In genomic region chr6:6243846-6244245, GRCh38 we compare ENCODE assay signal across 16 cellular contexts.
DNase-seq lines count a peak whose midpoint lies in the region; FAIRE-seq and TF ChIP-seq lines count a peak whose summit lies in the region.
"Had no signal": no experiment of that assay in that cellular context is flagged by ENCODE, and none has a peak within 500 bp of the region (broad histone marks: within the 10 kb centered on the region; RNA-seq: fewer than 3 reads in every experiment).

No MANE protein-coding gene starts in this region.

- H3K4me1 ChIP-seq in hepatocyte (ENCODE audit: insufficient read depth): no peaks in the 10 kb centered on the region
- H3K4me1 ChIP-seq in small intestine (ENCODE audit: control insufficient read depth in 2 of 2, insufficient read depth in 1 of 2, low read depth in 1 of 2, low read length in 1 of 2): no peaks in the 10 kb centered on the region
- H3K4me1 ChIP-seq in prostate gland (replicated peaks): no peaks in the 10 kb centered on the region
- H3K4me1 ChIP-seq: A549, BE2C had no signal

- H3K9me2 ChIP-seq in hepatocyte (replicated peaks; ENCODE audit: insufficient read depth): no peaks in the 10 kb centered on the region

- intact Hi-C loops in prostate gland (cut with DNase I) (no loop called here), cardiac septum (cut with DNase I) (no loop called here)

- no peak overlapping the region for H2AFZ ChIP-seq in hepatocyte
- H2AFZ ChIP-seq: GM23338 had no signal

- no peaks in the 10 kb centered on the region for H4K20me1 ChIP-seq in hepatocyte (ENCODE audit: insufficient read depth, poor library complexity, severe bottlenecking)

- TF ChIP-seq CTCF in hepatocyte (IDR thresholded peaks at IDR 0.05; ENCODE audit: poor library complexity) (no peak), prostate gland (IDR thresholded peaks at IDR 0.05) (no peak)

- H3K4me3 ChIP-seq in hepatocyte (no peak overlapping the region), small intestine (ENCODE audit: low read depth in 1 of 2, low read length in 2 of 2) (no peak overlapping the region), prostate gland (no peak overlapping the region)
- H3K4me3 ChIP-seq: A549, GM12878, GM23338 had no signal

- H3K79me2 ChIP-seq in hepatocyte: no peaks in the 10 kb centered on the region

- H3K4me2 ChIP-seq in hepatocyte: no peak overlapping the region
- H3K4me2 ChIP-seq: A549, GM23338 had no signal

- TF ChIP-seq POLR2A in prostate gland (IDR thresholded peaks at IDR 0.05): no peak

- no peak for FAIRE-seq in small intestine (lab: Jason Lieb, UNC)
- FAIRE-seq: A549, GM12878, GM18507 had no signal

- H3K36me3 ChIP-seq in hepatocyte (replicated peaks; ENCODE audit: insufficient read depth, low read depth) (no peaks in the 10 kb centered on the region), small intestine (ENCODE audit: control insufficient read depth in 2 of 2, insufficient read depth in 2 of 2, low read length in 2 of 2) (no peaks in the 10 kb centered on the region), prostate gland (no peaks in the 10 kb centered on the region)
- H3K36me3 ChIP-seq: BE2C had no signal

- H3K9me3 ChIP-seq in hepatocyte (ENCODE audit: low read depth) (no peaks in the 10 kb centered on the region), small intestine (ENCODE audit: control insufficient read depth, low read depth) (no peaks in the 10 kb centered on the region), prostate gland (no peaks in the 10 kb centered on the region)
- H3K9me3 ChIP-seq: A549, BE2C had no signal

- peaks cover 3% of the 10 kb centered on the region for H3K27me3 ChIP-seq in hepatocyte
- peaks cover 0 to 2% of the 10 kb centered on the region in 2 donors for H3K27me3 ChIP-seq in small intestine (ENCODE audit: control insufficient read depth in 2 of 2, insufficient read depth in 2 of 2, low read length in 2 of 2)
- no peaks in the 10 kb centered on the region for H3K27me3 ChIP-seq in prostate gland (replicated peaks; ENCODE audit: insufficient read depth)
- H3K27me3 ChIP-seq: BE2C had no signal

- peak; percentile 71 for DNase-seq in LoVo (ENCODE audit: low spot score)
- DNase-seq in SW480 (ENCODE audit: low spot score): peak; percentile 75
- DNase-seq in hepatocyte (ENCODE audit: low spot score): peak; percentile 48
- peak; percentile 95 for DNase-seq in small intestine
- DNase-seq in mesenteric fat pad (ENCODE audit: low spot score): no peak
- DNase-seq in prostate gland (ENCODE audit: low spot score): no peak
- DNase-seq in cardiac septum (ENCODE audit: low spot score): no peak
- DNase-seq: BE2C; CD4-positive, alpha-beta memory T cell; DMS79; H7 had no signal

- WGBS in hepatocyte (ENCODE audit: low lambda C conversion rate, missing lambda C conversion rate): 70% methylated on average over 7 of the region's 7 CpGs
- WGBS in small intestine, 3 donors: 22 to 62% (median 32%) methylated on average over 7 of the region's 7 CpGs
- 61% methylated on average over 7 of the region's 7 CpGs for WGBS in prostate gland

- H3K27ac ChIP-seq in hepatocyte (peak overlapping the region; percentile 11), small intestine (ENCODE audit: low read depth in 1 of 2, low read length in 1 of 2) (no peak overlapping the region), prostate gland (no peak overlapping the region)
- H3K27ac ChIP-seq: A549, C4-2B had no signal

Comparison
In these comparisons a context has a peak if more than half of its experiments do, and no peak if none do; other contexts are left out.
1. DNase-seq: peak in LoVo (single experiment), SW480 (single experiment), hepatocyte (single experiment) and small intestine (single experiment); none in mesenteric fat pad (single experiment), prostate gland (single experiment) and cardiac septum (single experiment).